1 cellular context compared by ENCODE assay signal in the genomic region with DNA sequence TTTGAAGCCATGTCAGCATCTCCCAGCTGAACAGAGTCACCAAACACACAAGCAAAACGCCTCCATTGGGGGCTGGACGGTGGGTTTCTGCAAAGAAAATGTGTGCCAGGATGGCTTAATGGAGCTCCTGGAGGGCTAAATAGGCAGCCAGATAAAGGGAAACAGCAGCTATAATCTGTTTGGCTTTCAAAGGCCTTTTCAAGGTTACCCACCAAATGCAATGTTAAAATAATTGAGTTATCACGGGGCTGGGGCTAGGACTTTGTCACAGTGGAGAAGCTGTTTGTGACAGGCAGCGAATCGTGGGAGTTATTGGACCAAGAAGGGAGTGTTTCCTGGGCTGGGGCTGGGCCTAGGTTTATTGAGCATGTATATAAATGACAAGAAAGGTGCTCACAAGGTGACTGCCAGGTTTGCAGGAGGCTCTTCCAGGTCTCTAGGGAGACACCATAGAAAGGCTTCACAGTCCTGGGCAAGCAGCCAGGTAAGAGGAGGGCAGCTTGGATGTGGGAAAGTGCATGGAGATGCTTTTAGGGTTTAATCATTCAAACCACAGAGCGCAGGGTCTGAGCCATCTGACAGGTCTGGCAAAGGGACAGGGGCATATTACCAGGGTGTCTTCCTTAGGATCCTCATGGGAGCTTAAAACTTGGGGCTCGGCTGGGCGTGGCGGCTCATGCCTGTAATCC.
TF ChIP-seq lines count a peak whose summit lies in the region.

No MANE protein-coding gene starts in this region.

TF ChIP-seq in HCT116, 20 proteins besides CTCF, POLR2A, EP300 and RAD21 (continued from another document):
- TF ChIP-seq, protein P1, sequence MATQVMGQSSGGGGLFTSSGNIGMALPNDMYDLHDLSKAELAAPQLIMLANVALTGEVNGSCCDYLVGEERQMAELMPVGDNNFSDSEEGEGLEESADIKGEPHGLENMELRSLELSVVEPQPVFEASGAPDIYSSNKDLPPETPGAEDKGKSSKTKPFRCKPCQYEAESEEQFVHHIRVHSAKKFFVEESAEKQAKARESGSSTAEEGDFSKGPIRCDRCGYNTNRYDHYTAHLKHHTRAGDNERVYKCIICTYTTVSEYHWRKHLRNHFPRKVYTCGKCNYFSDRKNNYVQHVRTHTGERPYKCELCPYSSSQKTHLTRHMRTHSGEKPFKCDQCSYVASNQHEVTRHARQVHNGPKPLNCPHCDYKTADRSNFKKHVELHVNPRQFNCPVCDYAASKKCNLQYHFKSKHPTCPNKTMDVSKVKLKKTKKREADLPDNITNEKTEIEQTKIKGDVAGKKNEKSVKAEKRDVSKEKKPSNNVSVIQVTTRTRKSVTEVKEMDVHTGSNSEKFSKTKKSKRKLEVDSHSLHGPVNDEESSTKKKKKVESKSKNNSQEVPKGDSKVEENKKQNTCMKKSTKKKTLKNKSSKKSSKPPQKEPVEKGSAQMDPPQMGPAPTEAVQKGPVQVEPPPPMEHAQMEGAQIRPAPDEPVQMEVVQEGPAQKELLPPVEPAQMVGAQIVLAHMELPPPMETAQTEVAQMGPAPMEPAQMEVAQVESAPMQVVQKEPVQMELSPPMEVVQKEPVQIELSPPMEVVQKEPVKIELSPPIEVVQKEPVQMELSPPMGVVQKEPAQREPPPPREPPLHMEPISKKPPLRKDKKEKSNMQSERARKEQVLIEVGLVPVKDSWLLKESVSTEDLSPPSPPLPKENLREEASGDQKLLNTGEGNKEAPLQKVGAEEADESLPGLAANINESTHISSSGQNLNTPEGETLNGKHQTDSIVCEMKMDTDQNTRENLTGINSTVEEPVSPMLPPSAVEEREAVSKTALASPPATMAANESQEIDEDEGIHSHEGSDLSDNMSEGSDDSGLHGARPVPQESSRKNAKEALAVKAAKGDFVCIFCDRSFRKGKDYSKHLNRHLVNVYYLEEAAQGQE (IDR thresholded peaks at IDR 0.05; ENCODE audit: low read depth) = no peak
- TF ChIP-seq, protein P2, sequence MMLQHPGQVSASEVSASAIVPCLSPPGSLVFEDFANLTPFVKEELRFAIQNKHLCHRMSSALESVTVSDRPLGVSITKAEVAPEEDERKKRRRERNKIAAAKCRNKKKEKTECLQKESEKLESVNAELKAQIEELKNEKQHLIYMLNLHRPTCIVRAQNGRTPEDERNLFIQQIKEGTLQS (IDR thresholded peaks at IDR 0.05) = no peak
- TF ChIP-seq ZFX (IDR thresholded peaks at IDR 0.05) (no peak), ZNF274 (IDR thresholded peaks at IDR 0.05; ENCODE audit: low read depth, low read length) (no peak), YY1 (IDR thresholded peaks at IDR 0.05; ENCODE audit: extremely low read depth, insufficient replicate concordance, low read depth, low read length) (no peak), POLR2AphosphoS5 (IDR thresholded peaks at IDR 0.05; ENCODE audit: low read depth, low read length) (no peak), SRF (IDR thresholded peaks at IDR 0.05; ENCODE audit: low read depth) (no peak), EGR1 (IDR thresholded peaks at IDR 0.05; ENCODE audit: low read depth) (no peak), EZH2phosphoT487 (IDR thresholded peaks at IDR 0.05; ENCODE audit: borderline replicate concordance) (no peak), EZH2 (IDR thresholded peaks at IDR 0.05) (no peak), CEBPB (IDR thresholded peaks at IDR 0.05; ENCODE audit: low read depth) (no peak)
TF ChIP-seq in HCT116: peak in this region for 0.
